14 cellular contexts compared by ENCODE assay signal in the genomic region with DNA sequence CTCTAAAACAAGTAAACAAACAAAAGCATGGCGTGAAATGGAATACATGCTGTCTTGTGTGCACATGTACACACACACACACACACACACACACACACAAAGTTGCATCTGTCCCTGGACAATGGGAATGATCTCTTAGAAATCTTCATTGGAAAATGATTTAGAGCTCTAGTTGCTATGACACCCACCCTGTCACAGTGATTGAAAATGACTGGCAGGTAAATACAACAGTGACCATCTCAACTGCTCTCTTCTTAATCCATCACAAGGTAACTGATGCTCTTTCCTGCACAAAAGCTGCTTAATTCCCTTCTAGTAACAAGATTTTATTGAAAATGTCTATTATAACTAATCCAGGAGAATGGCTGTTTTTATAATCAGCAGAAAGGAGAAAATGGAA.
DNase-seq lines count a peak whose midpoint lies in the region; TF ChIP-seq lines count a peak whose summit lies in the region.
"Had no signal": no experiment of that assay in that cellular context is flagged by ENCODE, and none has a peak within 500 bp of the region (broad histone marks: within the 10 kb centered on the region; RNA-seq: fewer than 3 reads in every experiment).

No MANE protein-coding gene starts in this region.

- H3K4me2 ChIP-seq in osteoblast (ENCODE audit: insufficient read depth, low read length) (no peak overlapping the region), OCI-LY7 (ENCODE audit: low read length) (no peak overlapping the region)

- peak overlapping the region; percentile 84 for H3K27ac Mint-ChIP-seq in glutamatergic neuron (ENCODE audit: unreplicated experiment)
- H3K27ac Mint-ChIP-seq: B cell; CD4-positive, alpha-beta T cell had no signal

- no peaks in the 10 kb centered on the region for H3K9me3 ChIP-seq in osteoblast (ENCODE audit: low read depth, low read length)
- H3K9me3 ChIP-seq in OCI-LY7 (ENCODE audit: low read length) = no peaks in the 10 kb centered on the region

- H3K27ac ChIP-seq in osteoblast (ENCODE audit: low read depth, low read length) (no peak overlapping the region), OCI-LY7 (ENCODE audit: low read depth, low read length, poor library complexity, severe bottlenecking) (no peak overlapping the region)

- H3K4me1 ChIP-seq in osteoblast (ENCODE audit: insufficient read depth, low read length) (no peaks in the 10 kb centered on the region), OCI-LY7 (ENCODE audit: insufficient read depth, low read length, poor library complexity, severe bottlenecking) (no peaks in the 10 kb centered on the region)

- H2AFZ ChIP-seq in osteoblast (ENCODE audit: low read length) (no peak overlapping the region), OCI-LY7 (ENCODE audit: low read length) (no peak overlapping the region)

- CTCF ChIA-PET in OCI-LY7 (lab: Charles Lee; ENCODE audit: unreplicated experiment) = no interaction called here

- TF ChIP-seq CTCF in glutamatergic neuron (IDR thresholded peaks at IDR 0.05; ENCODE audit: partially characterized antibody, unreplicated experiment) (no peak), osteoblast (IDR thresholded peaks at IDR 0.05; ENCODE audit: extremely low read depth, low read depth, low read length) (no peak), OCI-LY7 (conservative IDR thresholded peaks at IDR 0.05; ENCODE audit: low read length) (no peak)

- H3K79me2 ChIP-seq in osteoblast (ENCODE audit: insufficient read depth, low read length) (no peaks in the 10 kb centered on the region), OCI-LY7 (ENCODE audit: insufficient read depth, low read depth, low read length) (no peaks in the 10 kb centered on the region)

- peaks cover 15% of the 10 kb centered on the region for H3K4me1 Mint-ChIP-seq in glutamatergic neuron (ENCODE audit: low read depth, unreplicated experiment)
- H3K4me1 Mint-ChIP-seq: B cell had no signal

- H3K9me3 Mint-ChIP-seq in glutamatergic neuron (ENCODE audit: unreplicated experiment) = no peaks in the 10 kb centered on the region

- H3K27me3 ChIP-seq in osteoblast (ENCODE audit: insufficient read depth, low read length) = no peaks in the 10 kb centered on the region

- no peak overlapping the region for H3K4me3 ChIP-seq in osteoblast (ENCODE audit: insufficient read depth, low read length)
- no peak overlapping the region for H3K4me3 ChIP-seq in OCI-LY7 (ENCODE audit: low read depth, low read length, poor library complexity, severe bottlenecking)

- peak overlapping the region; percentile 54 for H3K4me3 Mint-ChIP-seq in glutamatergic neuron (ENCODE audit: unreplicated experiment)
- H3K4me3 Mint-ChIP-seq: B cell; CD4-positive, alpha-beta T cell had no signal

- DNase-seq in NCI-H345 (lab: John Stamatoyannopoulos, UW) (peak; percentile 13), NCI-H345 treated with DMSO at 0.1 percent for 48 hours (lab: John Stamatoyannopoulos, UW; ENCODE audit: unreplicated experiment) (no peak), NCI-H748 treated with DMSO at 0.1 percent for 48 hours (lab: John Stamatoyannopoulos, UW) (peak; percentile 62), glutamatergic neuron (no peak), osteoblast (ENCODE audit: insufficient read length, low spot score, missing footprints) (peak; percentile 17), OCI-LY7 (ENCODE audit: low spot score) (no peak)
- DNase-seq in stimulated activated naive CD4-positive, alpha-beta T cell (lab: John Stamatoyannopoulos, UW) = no peak
- DNase-seq: C1 segment of cervical spinal cord; Calu3; CD4-positive, alpha-beta T cell; DMS 273 treated with DMSO at 0.1 percent for 48 hours; DMS79 treated with DMSO at 0.1 percent for 48 hours; EL had no signal

- POLR2A ChIA-PET in OCI-LY7 (lab: Charles Lee) = interaction anchor here (0.5 kb wide), 1 partner anchor 37 kb away, joined by 5 read pairs; no protein-coding TSS in a partner anchor

- H4K20me1 ChIP-seq in osteoblast (ENCODE audit: insufficient read depth, low read length) (no peaks in the 10 kb centered on the region), OCI-LY7 (ENCODE audit: insufficient read depth, low read length) (no peaks in the 10 kb centered on the region)

- H3K36me3 Mint-ChIP-seq in glutamatergic neuron (ENCODE audit: unreplicated experiment) = no peaks in the 10 kb centered on the region

- H3K27me3 Mint-ChIP-seq in glutamatergic neuron (ENCODE audit: unreplicated experiment) = no peaks in the 10 kb centered on the region
- H3K27me3 Mint-ChIP-seq: B cell; CD4-positive, alpha-beta T cell had no signal

- H3K36me3 ChIP-seq in osteoblast (ENCODE audit: insufficient read depth, low read length) = no peaks in the 10 kb centered on the region
- no peaks in the 10 kb centered on the region for H3K36me3 ChIP-seq in OCI-LY7 (ENCODE audit: insufficient read depth, low read length)

- intact Hi-C loops in OCI-LY7 (cut with micrococcal nuclease; ENCODE audit: unreplicated experiment) = no loop called here

- H3K9me2 ChIP-seq in OCI-LY7 (ENCODE audit: insufficient read depth, low read length) = no peaks in the 10 kb centered on the region

- BruUV-seq in OCI-LY7 (replicated peaks; lab: Mats Ljungman, UMichigan) = no TSS peak

Comparison
In these comparisons a context has a peak if more than half of its experiments do, and no peak if none do; other contexts are left out.
1. DNase-seq: peak in NCI-H345 (single experiment), NCI-H748 treated with DMSO at 0.1 percent for 48 hours (single experiment) and osteoblast (single experiment); none in NCI-H345 treated with DMSO at 0.1 percent for 48 hours (single experiment), glutamatergic neuron (single experiment), OCI-LY7 (single experiment) and stimulated activated naive CD4-positive, alpha-beta T cell (0 of 6).